In the genomic region with DNA sequence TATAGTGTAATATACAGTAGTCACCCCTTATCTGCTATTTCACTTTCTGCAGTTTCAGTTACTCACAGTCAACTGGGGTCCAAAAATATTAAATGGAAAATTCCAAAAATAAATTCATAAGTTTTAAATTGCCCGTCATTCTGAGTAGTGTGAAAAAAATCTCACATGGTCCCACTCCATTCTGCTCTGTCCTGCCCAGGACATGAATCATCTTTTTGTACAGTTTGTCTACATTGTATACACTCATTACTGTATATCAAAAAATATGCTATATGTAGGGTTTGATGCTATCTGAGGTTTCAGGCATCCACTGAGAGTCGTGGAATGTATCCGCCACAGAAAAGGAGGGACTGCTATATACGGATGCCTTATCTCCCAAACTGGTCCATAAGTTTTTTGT, we compare ENCODE assay signal across 18 cellular contexts. TPM values are rescaled to one million over a fixed set of nuclear protein-coding genes. Genes with fewer than 3 reads are reported as not detected.
DNase-seq lines count a peak whose midpoint lies in the region; ATAC-seq, FAIRE-seq and TF ChIP-seq lines count a peak whose summit lies in the region.
"Had no signal": no experiment of that assay in that cellular context is flagged by ENCODE, and none has a peak within 500 bp of the region (broad histone marks: within the 10 kb centered on the region; RNA-seq: fewer than 3 reads in every experiment).

No MANE protein-coding gene starts in this region.

- H3K9me3 Mint-ChIP-seq in endodermal cell, result no peaks in the 10 kb centered on the region
- H3K9me3 Mint-ChIP-seq: CD4-positive, CD25-positive, alpha-beta regulatory T cell; GM23338 had no signal

- 81 to 89% methylated on average over 4 of the region's 4 CpGs for WGBS in endodermal cell (ENCODE audit: insufficient coverage in 1 of 2, insufficient read length in 1 of 2), 2 experiments

- DNase-seq in EL (peak; percentile 26), RWPE2 (ENCODE audit: low spot score) (no peak), endodermal cell (peak; percentile 7), urothelium cell line (ENCODE audit: low spot score) (no peak)
- DNase-seq in activated CD4-positive, alpha-beta T cell treated with anti-CD3 and anti-CD28 coated beads for 48 hours, result no peak
- DNase-seq in activated naive CD4-positive, alpha-beta T cell (lab: John Stamatoyannopoulos, UW), result no peak
- DNase-seq: 8988T; ACHN; CD4-positive, CD25-positive, alpha-beta regulatory T cell; DMS53; H7 had no signal

- TF ChIP-seq CTCF in RWPE2 (IDR thresholded peaks at IDR 0.05; ENCODE audit: poor library complexity, severe bottlenecking) (no peak), endodermal cell (conservative IDR thresholded peaks at IDR 0.05) (no peak)

- ATAC-seq in RWPE2 (ENCODE audit: low read depth) (peak; percentile 57; the same call in 2 of the 3 replicates), HG02763 (IDR thresholded peaks at IDR 0.05; ENCODE audit: unreplicated experiment) (no peak)
- ATAC-seq: GM23338, K562 had no signal

- H3K36me3 Mint-ChIP-seq in endodermal cell (ENCODE audit: low read depth), result no peaks in the 10 kb centered on the region
- H3K36me3 Mint-ChIP-seq: CD4-positive, CD25-positive, alpha-beta regulatory T cell had no signal

- H3K9me3 ChIP-seq in RWPE2 (ENCODE audit: severe bottlenecking), result no peaks in the 10 kb centered on the region
- no peaks in the 10 kb centered on the region for H3K9me3 ChIP-seq in endodermal cell (ENCODE audit: control insufficient read depth, low read length)
- H3K9me3 ChIP-seq: BLaER1 treated with 17β-estradiol and CSF1 and Interleukin-3, amounts not matched to agents 10 nM and 100 nM had no signal

- no peak overlapping the region for H3K9ac ChIP-seq in endodermal cell (ENCODE audit: extremely low read depth, low read length, poor library complexity, severe bottlenecking)
- H3K9ac ChIP-seq: BLaER1 treated with 17β-estradiol and CSF1 and Interleukin-3, amounts not matched to agents 10 nM and 100 nM had no signal

- H3K4me3 ChIP-seq in RWPE2 (ENCODE audit: severe bottlenecking) (no peak overlapping the region), endodermal cell (ENCODE audit: low read length) (no peak overlapping the region)
- H3K4me3 ChIP-seq: BLaER1 treated with 17β-estradiol and CSF1 and Interleukin-3, amounts not matched to agents 10 nM and 100 nM; GM23338; K562 had no signal

- H3K27me3 ChIP-seq in RWPE2 (ENCODE audit: insufficient read depth, poor library complexity, severe bottlenecking) (no peaks in the 10 kb centered on the region), endodermal cell (ENCODE audit: control insufficient read depth, insufficient read depth, low read length, poor library complexity, severe bottlenecking) (no peaks in the 10 kb centered on the region)
- H3K27me3 ChIP-seq: BLaER1 treated with 17β-estradiol and CSF1 and Interleukin-3, amounts not matched to agents 10 nM and 100 nM had no signal

- H3K4me3 Mint-ChIP-seq in endodermal cell, result no peak overlapping the region
- H3K4me3 Mint-ChIP-seq: CD4-positive, CD25-positive, alpha-beta regulatory T cell; GM23338 had no signal

- no peak overlapping the region for H3K27ac ChIP-seq in RWPE2 (ENCODE audit: poor library complexity, severe bottlenecking)
- H3K27ac ChIP-seq in endodermal cell (ENCODE audit: low read depth, low read length), result no peak overlapping the region
- H3K27ac ChIP-seq: BLaER1 treated with 17β-estradiol and CSF1 and Interleukin-3, amounts not matched to agents 10 nM and 100 nM; HL-60 had no signal

- H3K36me3 ChIP-seq in RWPE2 (ENCODE audit: low read depth), result no peaks in the 10 kb centered on the region
- H3K36me3 ChIP-seq in endodermal cell (ENCODE audit: control insufficient read depth, insufficient read depth, low read length), result no peaks in the 10 kb centered on the region
- H3K36me3 ChIP-seq: BLaER1 treated with 17β-estradiol and CSF1 and Interleukin-3, amounts not matched to agents 10 nM and 100 nM had no signal

- H3K4me1 ChIP-seq in RWPE2 (ENCODE audit: insufficient read depth, poor library complexity, severe bottlenecking) (no peaks in the 10 kb centered on the region), endodermal cell (ENCODE audit: control insufficient read depth, insufficient read depth, low read length) (no peaks in the 10 kb centered on the region)
- H3K4me1 ChIP-seq: BLaER1 treated with 17β-estradiol and CSF1 and Interleukin-3, amounts not matched to agents 10 nM and 100 nM had no signal

- FAIRE-seq in urothelium cell line (lab: Jason Lieb, UNC), result peak; percentile 35
- FAIRE-seq: G401.6, GM12891, K562 had no signal

- no peaks in the 10 kb centered on the region for H3K4me1 Mint-ChIP-seq in endodermal cell
- H3K4me1 Mint-ChIP-seq: CD4-positive, CD25-positive, alpha-beta regulatory T cell had no signal

- H3K27me3 Mint-ChIP-seq in endodermal cell (ENCODE audit: insufficient read depth), result no peaks in the 10 kb centered on the region

- no peak overlapping the region for H3K27ac Mint-ChIP-seq in endodermal cell
- H3K27ac Mint-ChIP-seq: CD4-positive, CD25-positive, alpha-beta regulatory T cell; GM23338 had no signal

RNA-seq across cellular contexts. Expression of gene APPBP2, which starts 16.0 kb away (rescaled TPM):
- total RNA-seq in endodermal cell, result 10 to 100 TPM; 25.3 to 28.1 TPM
- polyA plus RNA-seq in endodermal cell (2013, experiment 1 of 2), result 25.0 TPM
- polyA plus RNA-seq in endodermal cell (2013, experiment 2 of 2), result 28.0 TPM

RNA-seq across cellular contexts. Expression of gene PPM1D, which starts 57.9 kb away (rescaled TPM):
- total RNA-seq in endodermal cell, result 10 to 100 TPM in 1 of 2 donors, 1 to 10 TPM in 1; 9.4 to 13.0 TPM
- polyA plus RNA-seq in endodermal cell (2013, experiment 1 of 2), result 16.7 TPM
- polyA plus RNA-seq in endodermal cell (2013, experiment 2 of 2), result 14.9 TPM

Comparison
In these comparisons a context has a peak if more than half of its experiments do, and no peak if none do; other contexts are left out.
1. DNase-seq: peak in EL (single experiment) and endodermal cell (single experiment); none in RWPE2 (single experiment), urothelium cell line (single experiment), activated CD4-positive, alpha-beta T cell treated with anti-CD3 and anti-CD28 coated beads for 48 hours (single experiment) and activated naive CD4-positive, alpha-beta T cell (0 of 4).